In the genomic region with DNA sequence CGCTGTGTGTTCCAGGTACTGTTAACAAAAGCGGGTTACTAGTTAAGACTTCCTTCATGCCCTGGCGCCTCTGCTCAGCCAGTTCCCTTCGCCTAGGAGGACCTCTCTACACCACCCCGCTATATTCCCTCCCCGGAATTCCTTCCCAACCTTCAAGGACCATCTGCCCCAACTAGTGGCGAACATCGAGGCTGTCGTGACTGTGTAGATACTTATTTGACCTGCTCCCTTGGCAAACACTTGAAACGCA, we compare ENCODE assay signal across 8 cellular contexts. TPM values are rescaled to one million over a fixed set of nuclear protein-coding genes. Genes with fewer than 3 reads are reported as not detected.
DNase-seq lines count a peak whose midpoint lies in the region; ATAC-seq lines count a peak whose summit lies in the region.

No MANE protein-coding gene starts in this region.

- CTCF ChIA-PET in activated naive CD4-positive, alpha-beta T cell treated with anti-CD3 and anti-CD28 coated beads for 36 hours (lab: Charles Lee) = no interaction called here

- H3K27me3 ChIP-seq in endocrine pancreas (ENCODE audit: control insufficient read depth, insufficient read depth, low read length) = no peaks in the 10 kb centered on the region

- peaks cover 22% of the 10 kb centered on the region for H3K4me1 Mint-ChIP-seq in activated naive CD4-positive, alpha-beta T cell treated with anti-CD3 and anti-CD28 coated beads for 36 hours (ENCODE audit: low read depth)
- H3K4me1 Mint-ChIP-seq in naive B cell = peaks cover 15 to 36% (median 23%) of the 10 kb centered on the region in 3 donors

- peak overlapping the region; percentile 85 for H3K4me3 ChIP-seq in endocrine pancreas (ENCODE audit: control insufficient read depth, insufficient read depth, low read length)

- no peaks in the 10 kb centered on the region for H3K4me1 ChIP-seq in endocrine pancreas (ENCODE audit: control insufficient read depth, insufficient read depth, low read length)

- peak overlapping the region; percentile 89 for H3K27ac Mint-ChIP-seq in activated naive CD4-positive, alpha-beta T cell treated with anti-CD3 and anti-CD28 coated beads for 36 hours
- peak overlapping the region; percentile 97 to 100 (median 99) for H3K27ac Mint-ChIP-seq in naive B cell

- H3K36me3 ChIP-seq in endocrine pancreas (ENCODE audit: control insufficient read depth, insufficient read depth, low read length) = no peaks in the 10 kb centered on the region

- H3K36me3 Mint-ChIP-seq in activated naive CD4-positive, alpha-beta T cell treated with anti-CD3 and anti-CD28 coated beads for 36 hours (ENCODE audit: low read depth) = peaks cover 18% of the 10 kb centered on the region
- no peaks in the 10 kb centered on the region for H3K36me3 Mint-ChIP-seq in naive B cell

- peak overlapping the region; percentile 96 for H3K9ac ChIP-seq in endocrine pancreas (ENCODE audit: control insufficient read depth, insufficient read depth, low read length)

- intact Hi-C loops in activated naive CD4-positive, alpha-beta T cell treated with anti-CD3 and anti-CD28 coated beads for 36 hours (cut with micrococcal nuclease) = loop anchor here (1.0 to 5.0 kb wide), 5 partner anchors 10 to 554 kb away; a partner anchor contains a TSS

- no peaks in the 10 kb centered on the region for H3K9me3 ChIP-seq in endocrine pancreas (ENCODE audit: control insufficient read depth, low read length)

- peak overlapping the region; percentile 85 for H3K4me3 Mint-ChIP-seq in activated naive CD4-positive, alpha-beta T cell treated with anti-CD3 and anti-CD28 coated beads for 36 hours
- peak overlapping the region; percentile 84 to 99 (median 93) for H3K4me3 Mint-ChIP-seq in naive B cell

- peak; percentile 19 for ATAC-seq in HG02642 (IDR thresholded peaks at IDR 0.05; ENCODE audit: poor library complexity, unreplicated experiment)
- peak; percentile 8 to 9 for ATAC-seq in naive B cell (ENCODE audit: low read depth in 2 of 2)

- no peaks in the 10 kb centered on the region for H3K9me3 Mint-ChIP-seq in activated naive CD4-positive, alpha-beta T cell treated with anti-CD3 and anti-CD28 coated beads for 36 hours
- no peaks in the 10 kb centered on the region for H3K9me3 Mint-ChIP-seq in naive B cell

- H3K27me3 Mint-ChIP-seq in activated naive CD4-positive, alpha-beta T cell treated with anti-CD3 and anti-CD28 coated beads for 36 hours (ENCODE audit: low read depth) = no peaks in the 10 kb centered on the region
- no peaks in the 10 kb centered on the region for H3K27me3 Mint-ChIP-seq in naive B cell

- no peak for DNase-seq in activated naive CD4-positive, alpha-beta T cell treated with anti-CD3 and anti-CD28 coated beads for 36 hours
- no peak for DNase-seq in activated naive CD4-positive, alpha-beta T cell (lab: John Stamatoyannopoulos, UW)
- DNase-seq in NCI-H82 treated with DMSO at 0.1 percent for 48 hours (lab: John Stamatoyannopoulos, UW; ENCODE audit: unreplicated experiment) = peak; percentile 60
- DNase-seq in naive B cell = no peak
- no peak for DNase-seq in NCI-H345 treated with DMSO at 0.1 percent for 48 hours (lab: John Stamatoyannopoulos, UW; ENCODE audit: unreplicated experiment)
- no peak for DNase-seq in NCI-H1930 (lab: John Stamatoyannopoulos, UW)

RNA-seq across cellular contexts. Expression of a gene that starts 0.5 kb away (rescaled TPM):
- total RNA-seq in activated naive CD4-positive, alpha-beta T cell treated with anti-CD3 and anti-CD28 coated beads for 36 hours = 10 to 100 TPM; 32.2 to 32.6 TPM
- 10 to 100 TPM; 21.5 to 49.5 (median 47.7) TPM for polyA plus RNA-seq in naive B cell (ENCODE audit: low read depth in 6 of 6)

RNA-seq across cellular contexts. Expression of a gene that starts 9.6 kb away (rescaled TPM):
- 10 to 100 TPM; 74.5 to 75.5 TPM for total RNA-seq in activated naive CD4-positive, alpha-beta T cell treated with anti-CD3 and anti-CD28 coated beads for 36 hours
- polyA plus RNA-seq in naive B cell (ENCODE audit: low read depth in 6 of 6) = 100 to 1,000 TPM in 4 of 6 donors, 10 to 100 TPM in 2; 86.0 to 127 (median 107) TPM
